Comparison of ENCODE assay signal across 21 cellular contexts in the genomic region with DNA sequence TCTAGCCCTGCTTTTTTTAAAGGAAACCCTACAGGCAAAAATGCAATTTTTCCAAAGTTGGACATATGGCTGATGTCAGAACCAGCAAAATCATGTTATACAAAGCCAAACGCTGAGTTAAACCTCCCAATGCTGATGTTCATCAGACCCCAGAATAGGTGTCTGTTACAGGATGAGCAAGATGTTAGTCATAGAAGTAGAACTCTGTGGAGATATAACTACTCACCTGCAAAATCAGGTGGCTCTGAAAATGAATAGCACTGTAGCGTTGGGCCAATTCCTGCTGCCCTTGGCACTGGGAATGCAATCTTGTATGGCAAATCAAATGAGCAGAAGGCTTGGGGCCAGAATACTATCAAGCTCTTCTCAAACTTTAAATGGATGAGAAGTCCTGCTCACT.
DNase-seq lines count a peak whose midpoint lies in the region; ATAC-seq and TF ChIP-seq lines count a peak whose summit lies in the region.
"Had no signal": no experiment of that assay in that cellular context is flagged by ENCODE, and none has a peak within 500 bp of the region (broad histone marks: within the 10 kb centered on the region; RNA-seq: fewer than 3 reads in every experiment).

No MANE protein-coding gene starts in this region.

- H3K4me3 ChIP-seq in PC-3 (ENCODE audit: low read length): no peak overlapping the region
- no peak overlapping the region for H3K4me3 ChIP-seq in RWPE2 (ENCODE audit: severe bottlenecking)
- H3K4me3 ChIP-seq: A549; BLaER1 treated with 17β-estradiol and CSF1 and Interleukin-3, amounts not matched to agents 10 nM and 100 nM; GM23338 had no signal

- in situ Hi-C loops in GM13976 (cut with MboI; ENCODE audit: low sequenced_read_pairs, unreplicated experiment): no loop called here

- H3K27me3 ChIP-seq in PC-3 (ENCODE audit: low read length) (no peaks in the 10 kb centered on the region), RWPE2 (ENCODE audit: insufficient read depth, poor library complexity, severe bottlenecking) (no peaks in the 10 kb centered on the region), foreskin keratinocyte (no peaks in the 10 kb centered on the region)
- H3K27me3 ChIP-seq: BE2C had no signal

- intact Hi-C loops in PC-3 (cut with micrococcal nuclease): no loop called here

- no peak overlapping the region for H3K4me2 ChIP-seq in PC-3 (ENCODE audit: low read length)
- H3K4me2 ChIP-seq: A549; BLaER1 treated with 17β-estradiol and CSF1 and Interleukin-3, amounts not matched to agents 10 nM and 100 nM; GM23338 had no signal

- POLR2A ChIA-PET in PC-3 (lab: Charles Lee; ENCODE audit: unreplicated experiment): interaction anchor here (0.6 kb wide), 1 partner anchor 15 kb away, joined by 4 read pairs; no protein-coding TSS in a partner anchor

- H3F3A ChIP-seq in PC-3 (ENCODE audit: low read length, unreplicated experiment): no peaks in the 10 kb centered on the region

- TF ChIP-seq CTCF in PC-3 (conservative IDR thresholded peaks at IDR 0.05; ENCODE audit: low read depth, low read length): no peak
- TF ChIP-seq CTCF in RWPE2 (IDR thresholded peaks at IDR 0.05; ENCODE audit: poor library complexity, severe bottlenecking): no peak
- no peak for TF ChIP-seq CTCF in foreskin keratinocyte (conservative IDR thresholded peaks at IDR 0.05)
- TF ChIP-seq CTCF in GM13976 (IDR thresholded peaks at IDR 0.05; ENCODE audit: borderline replicate concordance, control extremely low read depth, extremely low read depth, insufficient read depth, missing control alignments): no peak

- H3K9me2 ChIP-seq in PC-3 (replicated peaks; ENCODE audit: low read length): no peaks in the 10 kb centered on the region

- H3K79me2 ChIP-seq in PC-3 (ENCODE audit: low read length): no peaks in the 10 kb centered on the region

- H3K9ac ChIP-seq in PC-3 (ENCODE audit: low read length): no peak overlapping the region
- H3K9ac ChIP-seq: BLaER1 treated with 17β-estradiol and CSF1 and Interleukin-3, amounts not matched to agents 10 nM and 100 nM had no signal

- H3K27ac ChIP-seq in PC-3 (ENCODE audit: low read length): no peak overlapping the region
- no peak overlapping the region for H3K27ac ChIP-seq in RWPE2 (ENCODE audit: poor library complexity, severe bottlenecking)
- no peak overlapping the region for H3K27ac ChIP-seq in foreskin keratinocyte
- H3K27ac ChIP-seq: A549; BLaER1 treated with 17β-estradiol and CSF1 and Interleukin-3, amounts not matched to agents 10 nM and 100 nM had no signal

- no peak overlapping the region for H2AFZ ChIP-seq in PC-3 (ENCODE audit: low read length)
- H2AFZ ChIP-seq: GM23338 had no signal

- H3K4me1 ChIP-seq in PC-3 (ENCODE audit: insufficient read depth, low read length): peaks cover 7% of the 10 kb centered on the region; the same call in 1 of the 2 replicates
- H3K4me1 ChIP-seq in RWPE2 (ENCODE audit: insufficient read depth, poor library complexity, severe bottlenecking): no peaks in the 10 kb centered on the region
- H3K4me1 ChIP-seq in foreskin keratinocyte: no peaks in the 10 kb centered on the region
- H3K4me1 ChIP-seq: A549; BE2C; BLaER1 treated with 17β-estradiol and CSF1 and Interleukin-3, amounts not matched to agents 10 nM and 100 nM had no signal

- no peaks in the 10 kb centered on the region for H3K36me3 ChIP-seq in PC-3 (ENCODE audit: low read depth, low read length)
- no peaks in the 10 kb centered on the region for H3K36me3 ChIP-seq in RWPE2 (ENCODE audit: low read depth)
- H3K36me3 ChIP-seq: BE2C; BLaER1 treated with 17β-estradiol and CSF1 and Interleukin-3, amounts not matched to agents 10 nM and 100 nM had no signal

- peak; percentile 65 for ATAC-seq in PC-3
- peak; percentile 62; the same call in 2 of the 3 replicates for ATAC-seq in RWPE2 (ENCODE audit: low read depth)
- ATAC-seq in foreskin keratinocyte: peak; percentile 96
- ATAC-seq: A549, GM23338, HCT116 had no signal

- peak; percentile 65 for DNase-seq in PC-3
- no peak for DNase-seq in RWPE2 (ENCODE audit: low spot score)
- peak; percentile 21 to 54 for DNase-seq in foreskin keratinocyte
- no peak for DNase-seq in GM13976 (ENCODE audit: low spot score)
- no peak for DNase-seq in DMS153 (lab: John Stamatoyannopoulos, UW)
- no peak for DNase-seq in GM03348 (ENCODE audit: low spot score)
- DNase-seq: 8988T; ACHN; AML-193; BE2C; CD4-positive, alpha-beta T cell; CD8-positive, alpha-beta memory T cell; DMS 273 treated with DMSO at 0.1 percent for 48 hours; DMS53; DMS79 treated with DMSO at 0.1 percent for 48 hours; GF-D8; H9 had no signal

- no peaks in the 10 kb centered on the region for H4K20me1 ChIP-seq in PC-3 (ENCODE audit: low read length)
- H4K20me1 ChIP-seq: BLaER1 treated with 17β-estradiol and CSF1 and Interleukin-3, amounts not matched to agents 10 nM and 100 nM had no signal

- BruUV-seq in PC-3 (replicated peaks; lab: Mats Ljungman, UMichigan): no TSS peak

- CTCF ChIA-PET in PC-3 (lab: Charles Lee): no interaction called here

- no peaks in the 10 kb centered on the region for H3K9me3 ChIP-seq in PC-3 (ENCODE audit: low read length)
- H3K9me3 ChIP-seq in RWPE2 (ENCODE audit: severe bottlenecking): no peaks in the 10 kb centered on the region
- H3K9me3 ChIP-seq: A549, BE2C had no signal

Comparison
In these comparisons a context has a peak if more than half of its experiments do, and no peak if none do; other contexts are left out.
1. DNase-seq: peak in PC-3 (single experiment) and foreskin keratinocyte (2 of 2); none in RWPE2 (single experiment), GM13976 (single experiment), DMS153 (single experiment) and GM03348 (single experiment).
2. Peak in every context shown above with its lines, with median percentiles within 50 percentile points of each other: ATAC-seq.